In the genomic region with DNA sequence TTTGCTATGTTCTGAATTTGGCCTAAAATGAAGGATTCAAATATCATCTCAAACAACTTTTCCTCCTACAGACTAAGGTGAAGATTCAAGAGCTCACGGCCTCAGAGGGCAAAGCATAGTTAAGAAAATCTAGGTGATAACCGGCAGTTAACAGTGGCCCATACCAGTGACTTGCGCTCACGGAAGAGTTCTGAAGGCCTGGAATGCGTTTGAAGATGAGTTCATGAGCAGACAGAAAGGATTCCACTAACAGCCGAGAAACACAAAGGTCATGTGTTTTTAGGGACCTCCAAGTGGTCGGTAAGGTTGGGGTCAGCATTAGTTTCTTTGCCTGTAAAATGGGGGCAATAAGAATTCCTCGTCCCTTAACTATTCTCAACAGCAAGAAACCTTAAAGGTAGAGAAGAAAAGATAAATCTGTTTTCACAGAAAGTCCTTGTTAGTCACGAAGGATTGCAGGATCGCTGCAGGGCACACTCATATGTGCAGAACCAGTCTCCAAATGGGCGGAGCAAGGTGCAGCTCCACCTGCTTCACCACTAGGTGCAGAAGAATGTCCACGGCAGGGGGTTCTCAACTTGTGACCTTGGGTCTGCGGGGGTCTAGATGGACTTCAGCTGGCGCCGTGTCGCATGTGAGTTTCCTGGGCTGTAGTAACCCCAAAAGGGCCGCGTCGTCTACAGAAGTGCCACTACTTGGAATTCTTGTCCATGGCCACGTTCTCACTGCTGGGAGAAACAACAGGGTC, we compare ENCODE assay signal across 8 cellular contexts. TPM values are rescaled to one million over a fixed set of nuclear protein-coding genes. Genes with fewer than 3 reads are reported as not detected.
DNase-seq lines count a peak whose midpoint lies in the region; ATAC-seq and TF ChIP-seq lines count a peak whose summit lies in the region.

No MANE protein-coding gene starts in this region.

- POLR2A ChIA-PET in WTC11 (lab: Charles Lee) = no interaction called here

- CTCF ChIA-PET in WTC11 (lab: Charles Lee) = interaction anchor here (1.2 to 2.8 kb wide), 2 partner anchors 19 to 32 kb away, joined by 4 to 11 read pairs; no protein-coding TSS in a partner anchor

- H3K27me3 ChIP-seq in duodenal mucosa (ENCODE audit: control insufficient read depth in 1 of 2, insufficient read depth in 2 of 2, low read length in 2 of 2) (no peaks in the 10 kb centered on the region), muscle layer of colon (ENCODE audit: control insufficient read depth in 1 of 2, insufficient read depth in 2 of 2, low read length in 2 of 2) (no peaks in the 10 kb centered on the region)

- H3K9me3 ChIP-seq in duodenal mucosa (ENCODE audit: control insufficient read depth in 1 of 2, low read length in 2 of 2) (peaks cover 0 to 3% of the 10 kb centered on the region in 2 donors), muscle layer of colon (ENCODE audit: low read length) (no peaks in the 10 kb centered on the region)

- peaks cover 24 to 36% of the 10 kb centered on the region in 2 donors for H3K4me1 ChIP-seq in duodenal mucosa (ENCODE audit: control insufficient read depth in 1 of 2, insufficient read depth in 2 of 2, low read length in 2 of 2)
- H3K4me1 ChIP-seq in muscle layer of colon (ENCODE audit: insufficient read depth, low read length) = peaks cover 19% of the 10 kb centered on the region

- peak overlapping the region; percentile 96 for H3K27ac Mint-ChIP-seq in WTC11

- DNase-seq in AG09309 (ENCODE audit: low read depth) (no peak), WTC11 (ENCODE audit: low spot score) (peak; percentile 33), substantia nigra (lab: John Stamatoyannopoulos, UW) (peak in 9 of 49 donors; percentile 28 to 74 (median 49)), occipital lobe (lab: John Stamatoyannopoulos, UW) (no peak)

- H3K9ac ChIP-seq in duodenal mucosa (ENCODE audit: low read depth in 1 of 2, low read length in 2 of 2) = peak overlapping the region; percentile 69 to 91
- H3K9ac ChIP-seq in muscle layer of colon (ENCODE audit: low read length) = peak overlapping the region; percentile 78

- H3K4me3 ChIP-seq in AG09309 (ENCODE audit: control insufficient read depth, low read depth, low read length) (peak overlapping the region; percentile 97), duodenal mucosa (ENCODE audit: low read depth in 1 of 2, low read length in 2 of 2) (peak overlapping the region; percentile 92 to 100), muscle layer of colon (ENCODE audit: low read depth in 1 of 2, low read length in 2 of 2) (peak overlapping the region; percentile 45 to 98)

- TF ChIP-seq CTCF in AG09309 (IDR thresholded peaks at IDR 0.05; ENCODE audit: control insufficient read depth, insufficient read depth, low read depth, low read length, missing control alignments) = no peak
- no peak for TF ChIP-seq CTCF in WTC11 (IDR thresholded peaks at IDR 0.05)

- ATAC-seq in GM19023 (IDR thresholded peaks at IDR 0.05; ENCODE audit: unreplicated experiment) = peak; percentile 14
- peak; percentile 4 for ATAC-seq in HG03457 (IDR thresholded peaks at IDR 0.05; ENCODE audit: unreplicated experiment)
- peak; percentile 2 for ATAC-seq in WTC11

- H3K4me1 Mint-ChIP-seq in WTC11 = peaks cover 27% of the 10 kb centered on the region

- peaks cover 47% of the 10 kb centered on the region for H3K9me3 Mint-ChIP-seq in WTC11

- H3K27ac ChIP-seq in duodenal mucosa (ENCODE audit: low read depth, low read length) = peak overlapping the region; percentile 53
- peak overlapping the region; percentile 46 for H3K27ac ChIP-seq in muscle layer of colon (ENCODE audit: low read depth, low read length)
- peak overlapping the region; percentile 76 for H3K27ac ChIP-seq in substantia nigra (ENCODE audit: low read depth, low read length, poor library complexity, severe bottlenecking)

- no peaks in the 10 kb centered on the region for H3K36me3 ChIP-seq in duodenal mucosa (ENCODE audit: control insufficient read depth in 1 of 2, insufficient read depth in 2 of 2, low read length in 2 of 2)
- H3K36me3 ChIP-seq in muscle layer of colon (ENCODE audit: insufficient read depth, low read length) = no peaks in the 10 kb centered on the region

- peaks cover 25% of the 10 kb centered on the region for H3K27me3 Mint-ChIP-seq in WTC11 (ENCODE audit: low read depth)

- peaks cover 41% of the 10 kb centered on the region for H3K36me3 Mint-ChIP-seq in WTC11

- peak overlapping the region; percentile 93 for H3K4me3 Mint-ChIP-seq in WTC11

TF ChIP-seq in WTC11, 78 proteins besides CTCF, POLR2A, EP300 and RAD21:
- TF ChIP-seq GRHL2 (CRISPR knock-in tag; IDR thresholded peaks at IDR 0.05; ENCODE audit: insufficient replicate concordance, severe bottlenecking) (no peak), NFE2L1 (CRISPR knock-in tag; IDR thresholded peaks at IDR 0.05) (peak; percentile 62; the same call in 1 of the 2 replicates)
- TF ChIP-seq, protein P1, sequence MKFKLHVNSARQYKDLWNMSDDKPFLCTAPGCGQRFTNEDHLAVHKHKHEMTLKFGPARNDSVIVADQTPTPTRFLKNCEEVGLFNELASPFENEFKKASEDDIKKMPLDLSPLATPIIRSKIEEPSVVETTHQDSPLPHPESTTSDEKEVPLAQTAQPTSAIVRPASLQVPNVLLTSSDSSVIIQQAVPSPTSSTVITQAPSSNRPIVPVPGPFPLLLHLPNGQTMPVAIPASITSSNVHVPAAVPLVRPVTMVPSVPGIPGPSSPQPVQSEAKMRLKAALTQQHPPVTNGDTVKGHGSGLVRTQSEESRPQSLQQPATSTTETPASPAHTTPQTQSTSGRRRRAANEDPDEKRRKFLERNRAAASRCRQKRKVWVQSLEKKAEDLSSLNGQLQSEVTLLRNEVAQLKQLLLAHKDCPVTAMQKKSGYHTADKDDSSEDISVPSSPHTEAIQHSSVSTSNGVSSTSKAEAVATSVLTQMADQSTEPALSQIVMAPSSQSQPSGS (CRISPR knock-in tag; IDR thresholded peaks at IDR 0.05; ENCODE audit: borderline replicate concordance, low read depth) = peak; percentile 6; the same call in 1 of the 2 replicates

RNA-seq across cellular contexts. Expression of a gene that starts 0.7 kb away (rescaled TPM):
- total RNA-seq in WTC11 (2021) = 21.8 to 23.4 TPM (median 23.4 TPM) in 3 replicates
- total RNA-seq in occipital lobe = 10.5 TPM
